In the genomic region with DNA sequence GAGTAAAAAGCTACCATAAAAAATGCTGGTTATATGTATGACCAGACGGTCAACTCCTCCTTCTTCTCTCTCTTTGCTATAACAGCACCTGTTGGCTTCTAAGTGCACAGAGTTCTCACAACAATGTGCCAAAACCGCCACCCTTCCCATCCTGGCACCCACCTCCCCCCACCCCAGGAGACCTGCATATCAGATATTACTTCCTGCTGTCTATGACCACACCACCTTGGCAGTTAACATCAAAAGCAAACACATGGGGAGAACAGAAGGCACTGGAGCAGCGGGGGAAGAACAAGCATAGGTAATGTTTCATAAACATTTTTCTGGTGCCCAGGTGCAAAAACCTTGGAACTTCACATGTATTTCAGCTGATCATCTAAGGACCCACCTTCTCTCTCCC, we compare ENCODE assay signal across 14 cellular contexts. TPM values are rescaled to one million over a fixed set of nuclear protein-coding genes. Genes with fewer than 3 reads are reported as not detected.
A peak's percentile ranks its signal among the peaks of the same experiment; 100 is the strongest.
DNase-seq lines count a peak whose midpoint lies in the region; ATAC-seq, FAIRE-seq and TF ChIP-seq lines count a peak whose summit lies in the region.
"Had no signal": no experiment of that assay in that cellular context is flagged by ENCODE, and none has a peak within 500 bp of the region (broad histone marks: within the 10 kb centered on the region; RNA-seq: fewer than 3 reads in every experiment).

No MANE protein-coding gene starts in this region.

- no peaks in the 10 kb centered on the region for H3K9me3 ChIP-seq in astrocyte (ENCODE audit: insufficient read depth, low read depth, low read length)
- no peaks in the 10 kb centered on the region for H3K9me3 ChIP-seq in small intestine (ENCODE audit: control insufficient read depth, low read depth)
- H3K9me3 ChIP-seq: thoracic aorta had no signal

- H3K27me3 ChIP-seq in astrocyte (ENCODE audit: insufficient read depth, low read length): no peaks in the 10 kb centered on the region
- no peaks in the 10 kb centered on the region for H3K27me3 ChIP-seq in small intestine (ENCODE audit: control insufficient read depth in 2 of 2, insufficient read depth in 2 of 2, low read length in 2 of 2)

- no peak overlapping the region for H3K4me3 ChIP-seq in astrocyte (ENCODE audit: insufficient read depth, low read depth, low read length)
- no peak overlapping the region for H3K4me3 ChIP-seq in small intestine (ENCODE audit: low read depth in 1 of 2, low read length in 2 of 2)
- H3K4me3 ChIP-seq: thoracic aorta had no signal

- no peak for TF ChIP-seq POLR2A in GM18505 (IDR thresholded peaks at IDR 0.05; ENCODE audit: borderline replicate concordance, extremely low read depth, insufficient read depth, insufficient read length)

- H3K9me3 Mint-ChIP-seq in activated CD4-positive, alpha-beta T cell treated with anti-CD3 and anti-CD28 coated beads, Interleukin-2, amount 10 ng/mL, durations not matched to agents 7 days and 5 days: peaks cover 5% of the 10 kb centered on the region
- H3K9me3 Mint-ChIP-seq in activated CD4-positive, alpha-beta T cell treated with anti-CD3 and anti-CD28 coated beads for 36 hours (ENCODE audit: low read depth): no peaks in the 10 kb centered on the region
- no peaks in the 10 kb centered on the region for H3K9me3 Mint-ChIP-seq in astrocyte (ENCODE audit: unreplicated experiment)

- CTCF ChIA-PET in activated CD4-positive, alpha-beta T cell treated with anti-CD3 and anti-CD28 coated beads, Interleukin-2, amount 10 ng/mL, durations not matched to agents 7 days and 5 days (lab: Charles Lee): interaction anchor here (0.7 to 1.4 kb wide), 3 partner anchors 9 to 20 kb away, joined by 3 to 5 read pairs (median 4); no protein-coding TSS in a partner anchor
- CTCF ChIA-PET in activated CD4-positive, alpha-beta T cell treated with anti-CD3 and anti-CD28 coated beads for 36 hours (lab: Charles Lee): interaction anchor here (1.0 to 1.6 kb wide), 4 partner anchors 9 to 153 kb away, joined by 3 to 7 read pairs (median 5); no protein-coding TSS in a partner anchor

- intact Hi-C loops in activated CD4-positive, alpha-beta T cell treated with anti-CD3 and anti-CD28 coated beads for 36 hours (cut with DNase I, micrococcal nuclease): no loop called here

- H3K27ac ChIP-seq in astrocyte (ENCODE audit: low read depth, low read length) (no peak overlapping the region), small intestine (ENCODE audit: low read depth in 1 of 2, low read length in 1 of 2) (peak overlapping the region in 1 of 2 donors; percentile 22)
- H3K27ac ChIP-seq: thoracic aorta had no signal

- no peak overlapping the region for H3K9ac ChIP-seq in astrocyte (ENCODE audit: low read length)

- 16 to 63% (median 26%) methylated on average over 3 of the region's 3 CpGs for WGBS in small intestine, 3 donors

- no peaks in the 10 kb centered on the region for H3K27me3 Mint-ChIP-seq in activated CD4-positive, alpha-beta T cell treated with anti-CD3 and anti-CD28 coated beads, Interleukin-2, amount 10 ng/mL, durations not matched to agents 7 days and 5 days
- H3K27me3 Mint-ChIP-seq in activated CD4-positive, alpha-beta T cell treated with anti-CD3 and anti-CD28 coated beads for 36 hours: no peaks in the 10 kb centered on the region
- H3K27me3 Mint-ChIP-seq in astrocyte (ENCODE audit: low read depth, unreplicated experiment): no peaks in the 10 kb centered on the region

- H3K4me1 Mint-ChIP-seq in activated CD4-positive, alpha-beta T cell treated with anti-CD3 and anti-CD28 coated beads, Interleukin-2, amount 10 ng/mL, durations not matched to agents 7 days and 5 days: peaks cover 41% of the 10 kb centered on the region
- peaks cover 29% of the 10 kb centered on the region for H3K4me1 Mint-ChIP-seq in activated CD4-positive, alpha-beta T cell treated with anti-CD3 and anti-CD28 coated beads for 36 hours
- H3K4me1 Mint-ChIP-seq in astrocyte (ENCODE audit: low read depth, unreplicated experiment): peaks cover 58% of the 10 kb centered on the region

- no peak for ATAC-seq in activated CD4-positive, alpha-beta T cell treated with anti-CD3 and anti-CD28 coated beads for 36 hours
- ATAC-seq in GM18505 (IDR thresholded peaks at IDR 0.05; ENCODE audit: unreplicated experiment): no peak

- H3K36me3 Mint-ChIP-seq in activated CD4-positive, alpha-beta T cell treated with anti-CD3 and anti-CD28 coated beads, Interleukin-2, amount 10 ng/mL, durations not matched to agents 7 days and 5 days (ENCODE audit: low read depth): peaks cover 6% of the 10 kb centered on the region
- no peaks in the 10 kb centered on the region for H3K36me3 Mint-ChIP-seq in activated CD4-positive, alpha-beta T cell treated with anti-CD3 and anti-CD28 coated beads for 36 hours (ENCODE audit: low read depth)
- peaks cover 12% of the 10 kb centered on the region for H3K36me3 Mint-ChIP-seq in astrocyte (ENCODE audit: low read depth, unreplicated experiment)

- POLR2A ChIA-PET in activated CD4-positive, alpha-beta T cell treated with anti-CD3 and anti-CD28 coated beads, Interleukin-2, amount 10 ng/mL, durations not matched to agents 7 days and 5 days (lab: Charles Lee): interaction anchor here (0.6 kb wide), 1 partner anchor 269 kb away, joined by 4 read pairs; no protein-coding TSS in a partner anchor
- POLR2A ChIA-PET in activated CD4-positive, alpha-beta T cell treated with anti-CD3 and anti-CD28 coated beads for 36 hours (lab: Charles Lee): interaction anchor here (0.6 to 1.0 kb wide), 2 partner anchors 116 to 144 kb away, joined by 3 to 4 read pairs; no protein-coding TSS in a partner anchor

- TF ChIP-seq CTCF in astrocyte (IDR thresholded peaks at IDR 0.05; ENCODE audit: insufficient read depth, low read depth, low read length): no peak

- H3K79me2 ChIP-seq in astrocyte (ENCODE audit: insufficient read depth, low read length): peaks cover 100% of the 10 kb centered on the region

- H4K20me1 ChIP-seq in astrocyte (ENCODE audit: insufficient read depth, low read length): peaks cover 87% of the 10 kb centered on the region

- no peak overlapping the region for H3K4me2 ChIP-seq in astrocyte (ENCODE audit: low read length)

- H3K36me3 ChIP-seq in astrocyte (ENCODE audit: insufficient read depth, low read length) (no peaks in the 10 kb centered on the region), small intestine (ENCODE audit: control insufficient read depth in 2 of 2, insufficient read depth in 2 of 2, low read length in 2 of 2) (no peaks in the 10 kb centered on the region)
- H3K36me3 ChIP-seq: thoracic aorta had no signal

- DNase-seq in activated CD4-positive, alpha-beta T cell treated with anti-CD3 and anti-CD28 coated beads, Interleukin-2, amount 10 ng/mL, durations not matched to agents 7 days and 5 days: peak; percentile 38
- no peak for DNase-seq in activated CD4-positive, alpha-beta T cell treated with anti-CD3 and anti-CD28 coated beads for 36 hours
- DNase-seq in NCI-H2107 treated with DMSO at 0.1 percent for 48 hours (lab: John Stamatoyannopoulos, UW; ENCODE audit: unreplicated experiment): peak; percentile 81
- no peak for DNase-seq in astrocyte (ENCODE audit: low read depth)
- peak; percentile 45 for DNase-seq in small intestine
- DNase-seq in NCI-H524 treated with DMSO at 0.1 percent for 48 hours (lab: John Stamatoyannopoulos, UW): no peak
- DNase-seq in NCI-H1092 treated with DMSO at 0.1 percent for 48 hours (lab: John Stamatoyannopoulos, UW): no peak
- DNase-seq: EL, mammary epithelial cell, NCI-H187 had no signal

- H3K4me3 Mint-ChIP-seq in activated CD4-positive, alpha-beta T cell treated with anti-CD3 and anti-CD28 coated beads, Interleukin-2, amount 10 ng/mL, durations not matched to agents 7 days and 5 days: no peak overlapping the region
- no peak overlapping the region for H3K4me3 Mint-ChIP-seq in activated CD4-positive, alpha-beta T cell treated with anti-CD3 and anti-CD28 coated beads for 36 hours
- no peak overlapping the region for H3K4me3 Mint-ChIP-seq in astrocyte (ENCODE audit: unreplicated experiment)

- no peak overlapping the region for H3K27ac Mint-ChIP-seq in activated CD4-positive, alpha-beta T cell treated with anti-CD3 and anti-CD28 coated beads, Interleukin-2, amount 10 ng/mL, durations not matched to agents 7 days and 5 days
- no peak overlapping the region for H3K27ac Mint-ChIP-seq in activated CD4-positive, alpha-beta T cell treated with anti-CD3 and anti-CD28 coated beads for 36 hours
- H3K27ac Mint-ChIP-seq in astrocyte (ENCODE audit: unreplicated experiment): peak overlapping the region; percentile 10

- H3K4me1 ChIP-seq in astrocyte (ENCODE audit: insufficient read depth, low read length): peaks cover 14% of the 10 kb centered on the region
- H3K4me1 ChIP-seq in small intestine (ENCODE audit: control insufficient read depth in 2 of 2, insufficient read depth in 1 of 2, low read depth in 1 of 2, low read length in 1 of 2): peaks cover 1 to 5% of the 10 kb centered on the region in 2 donors

- H2AFZ ChIP-seq in astrocyte (ENCODE audit: low read depth, low read length): no peak overlapping the region

- FAIRE-seq in astrocyte (lab: Jason Lieb, UNC) (no peak), small intestine (lab: Jason Lieb, UNC) (no peak)
- FAIRE-seq: bronchial epithelial cell, TTC549 had no signal

RNA-seq across cellular contexts. Expression of gene SPRED2, which starts 15.5 kb away (rescaled TPM):
- total RNA-seq in activated CD4-positive, alpha-beta T cell treated with anti-CD3 and anti-CD28 coated beads, Interleukin-2, amount 10 ng/mL, durations not matched to agents 7 days and 5 days: 1 to 10 TPM; 6.2 to 8.1 TPM
- 1 to 10 TPM; 6.7 to 7.9 TPM for total RNA-seq in activated CD4-positive, alpha-beta T cell treated with anti-CD3 and anti-CD28 coated beads for 36 hours
- 47.3 and 55.2 TPM in 2 replicates for total RNA-seq in astrocyte
- 10 to 100 TPM; 10.7 to 23.5 (median 14.8) TPM for polyA plus RNA-seq in small intestine

Comparison
In these comparisons a context has a peak if more than half of its experiments do, and no peak if none do; other contexts are left out.
1. DNase-seq: peak in activated CD4-positive, alpha-beta T cell treated with anti-CD3 and anti-CD28 coated beads, Interleukin-2, amount 10 ng/mL, durations not matched to agents 7 days and 5 days (single experiment), NCI-H2107 treated with DMSO at 0.1 percent for 48 hours (single experiment) and small intestine (single experiment); none in activated CD4-positive, alpha-beta T cell treated with anti-CD3 and anti-CD28 coated beads for 36 hours (single experiment), astrocyte (single experiment), NCI-H524 treated with DMSO at 0.1 percent for 48 hours (single experiment) and NCI-H1092 treated with DMSO at 0.1 percent for 48 hours (single experiment).